In genomic region chr1:46606255-46606965, GRCh38 we compare ENCODE assay signal across 14 cellular contexts. TPM values are rescaled to one million over a fixed set of nuclear protein-coding genes. Genes with fewer than 3 reads are reported as not detected.
DNase-seq lines count a peak whose midpoint lies in the region; ATAC-seq and TF ChIP-seq lines count a peak whose summit lies in the region.
"Had no signal": no experiment of that assay in that cellular context is flagged by ENCODE, and none has a peak within 500 bp of the region (broad histone marks: within the 10 kb centered on the region; RNA-seq: fewer than 3 reads in every experiment).

No MANE protein-coding gene starts in this region.

- H3K27me3 ChIP-seq in body of pancreas (no peaks in the 10 kb centered on the region), gastrocnemius medialis (no peaks in the 10 kb centered on the region)

- 82 to 91% methylated on average over 2 of the region's 2 CpGs for WGBS in body of pancreas, 2 donors

- H3K9me3 ChIP-seq in body of pancreas: no peaks in the 10 kb centered on the region
- H3K9me3 ChIP-seq in gastrocnemius medialis: no peaks in the 10 kb centered on the region

- intact Hi-C loops in body of pancreas (cut with DNase I): no loop called here
- intact Hi-C loops in gastrocnemius medialis (cut with DNase I; ENCODE audit: low total_unique reads): loop anchor here (2.0 kb wide), 1 partner anchor 112 kb away; the partner anchor contains the start of gene EFCAB14

- ATAC-seq in body of pancreas (no peak), gastrocnemius medialis (no peak), GM21737 (IDR thresholded peaks at IDR 0.05; ENCODE audit: unreplicated experiment) (no peak), HG02938 (IDR thresholded peaks at IDR 0.05; ENCODE audit: unreplicated experiment) (no peak), HG02981 (IDR thresholded peaks at IDR 0.05; ENCODE audit: unreplicated experiment) (no peak)

- TF ChIP-seq CTCF in body of pancreas (IDR thresholded peaks at IDR 0.05) (no peak), gastrocnemius medialis (IDR thresholded peaks at IDR 0.05 in 4 of 5, conservative IDR thresholded peaks at IDR 0.05 in 1 of 5) (no peak)

- TF ChIP-seq POLR2A in body of pancreas (IDR thresholded peaks at IDR 0.05) (no peak), gastrocnemius medialis (IDR thresholded peaks at IDR 0.05) (no peak)

- in situ Hi-C loops in gastrocnemius medialis (cut with MboI; ENCODE audit: low sequenced_read_pairs in 4 of 4): no loop called here

- peaks cover 39% of the 10 kb centered on the region for H3K4me1 Mint-ChIP-seq in activated T-cell treated with anti-CD3 and anti-CD28 coated beads, Interleukin-2, amount 50 U/mL, for 24 hours (ENCODE audit: low read depth)

- peak overlapping the region; percentile 37 for H3K27ac Mint-ChIP-seq in activated T-cell treated with anti-CD3 and anti-CD28 coated beads, Interleukin-2, amount 50 U/mL, for 24 hours

- peak overlapping the region; percentile 8 to 93 (median 80) for H3K27ac ChIP-seq in body of pancreas
- peak overlapping the region; percentile 66 to 98 (median 82) for H3K27ac ChIP-seq in gastrocnemius medialis

- H3K4me3 Mint-ChIP-seq in activated T-cell treated with anti-CD3 and anti-CD28 coated beads, Interleukin-2, amount 50 U/mL, for 24 hours: no peak overlapping the region

- H3K27me3 Mint-ChIP-seq in activated T-cell treated with anti-CD3 and anti-CD28 coated beads, Interleukin-2, amount 50 U/mL, for 24 hours: no peaks in the 10 kb centered on the region

- DNase-seq in activated T-cell treated with anti-CD3 and anti-CD28 coated beads, Interleukin-2, amount 50 U/mL, for 24 hours: no peak
- DNase-seq in activated T-cell treated with anti-CD3 and anti-CD28 coated beads, Interleukin-2, amount 50 U/mL, for 48 hours: no peak
- DNase-seq in NCI-H2029 (lab: John Stamatoyannopoulos, UW): peak; percentile 87
- no peak for DNase-seq in body of pancreas
- no peak for DNase-seq in gastrocnemius medialis
- DNase-seq: erythroblast, GDM1, NCI-H146 had no signal

- no peaks in the 10 kb centered on the region for H3K9me3 Mint-ChIP-seq in activated T-cell treated with anti-CD3 and anti-CD28 coated beads, Interleukin-2, amount 50 U/mL, for 24 hours

- H3K4me1 ChIP-seq in body of pancreas (peaks cover 88% of the 10 kb centered on the region), gastrocnemius medialis (peaks cover 47 to 56% of the 10 kb centered on the region in 2 donors)

- H3K4me3 ChIP-seq in body of pancreas: no peak overlapping the region
- no peak overlapping the region for H3K4me3 ChIP-seq in gastrocnemius medialis
- H3K4me3 ChIP-seq: skin epidermis had no signal

- H3K36me3 Mint-ChIP-seq in activated T-cell treated with anti-CD3 and anti-CD28 coated beads, Interleukin-2, amount 50 U/mL, for 24 hours (ENCODE audit: low read depth): peaks cover 44% of the 10 kb centered on the region

- H3K36me3 ChIP-seq in body of pancreas (replicated peaks in 1 of 2; ENCODE audit: insufficient read depth in 1 of 2, low read depth in 2 of 2) (peaks cover 6 to 17% of the 10 kb centered on the region in 2 donors), gastrocnemius medialis (peaks cover 0 to 28% of the 10 kb centered on the region in 2 donors)

RNA-seq across cellular contexts. Expression of gene MKNK1, which starts 2.3 kb away (rescaled TPM):
- 100 to 1,000 TPM; 155 to 238 TPM for total RNA-seq in body of pancreas
- total RNA-seq in gastrocnemius medialis: 10 to 100 TPM; 23.7 to 63.5 (median 43.4) TPM

RNA-seq across cellular contexts. Expression of gene MOB3C, which starts 10.2 kb away (rescaled TPM):
- 10 to 100 TPM; 20.8 to 23.3 TPM for total RNA-seq in body of pancreas
- total RNA-seq in gastrocnemius medialis: 10 to 100 TPM; 11.3 to 26.5 (median 23.3) TPM

RNA-seq across cellular contexts. Expression of gene KNCN, which starts 55.0 kb away (rescaled TPM):
- total RNA-seq in body of pancreas (not detected), gastrocnemius medialis (not detected)
- total RNA-seq: HT-29, urinary bladder had no signal
